Comparison of ENCODE assay signal across 8 cellular contexts in the genomic region with DNA sequence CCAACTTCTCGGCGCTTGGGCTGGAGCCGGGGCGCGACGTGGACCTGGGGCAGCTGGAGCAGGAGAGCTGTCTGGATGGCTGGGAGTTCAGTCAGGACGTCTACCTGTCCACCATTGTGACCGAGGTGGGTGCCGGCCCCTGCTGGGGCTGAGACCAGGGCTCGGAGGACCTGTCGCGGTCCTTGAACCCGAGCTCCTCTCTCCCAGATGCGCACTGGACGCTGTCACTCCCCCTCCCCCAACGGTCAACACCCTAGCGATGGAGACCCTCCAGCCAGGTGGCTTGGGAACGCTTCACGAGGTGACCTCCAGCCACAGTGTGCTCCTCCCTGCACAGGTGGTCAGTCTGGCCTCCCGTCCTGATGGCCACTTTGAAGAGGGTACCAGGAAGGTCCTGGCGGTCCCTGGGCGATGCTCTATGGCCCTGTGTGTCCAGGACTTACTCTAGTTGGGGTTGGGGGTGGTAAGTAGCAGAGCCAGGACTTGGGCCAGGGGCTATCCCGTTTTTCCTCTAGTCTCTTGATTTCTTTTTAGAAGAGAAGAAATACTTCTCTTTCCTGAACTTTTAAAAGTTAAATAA. TPM values are rescaled to one million over a fixed set of nuclear protein-coding genes. Genes with fewer than 3 reads are reported as not detected.
DNase-seq lines count a peak whose midpoint lies in the region; ATAC-seq and TF ChIP-seq lines count a peak whose summit lies in the region.

No MANE protein-coding gene starts in this region.

- no peaks in the 10 kb centered on the region for H3K27me3 Mint-ChIP-seq in activated CD4-positive, alpha-beta T cell treated with anti-CD3 and anti-CD28 coated beads, Interleukin-2, amount 10 ng/mL, durations not matched to agents 24 days and 14 days

- H3K4me3 ChIP-seq in breast epithelium = peak overlapping the region; percentile 58 to 88 (median 71)
- H3K4me3 ChIP-seq in lower leg skin (ENCODE audit: low read depth, poor library complexity, severe bottlenecking) = peak overlapping the region; percentile 55
- peak overlapping the region; percentile 77 to 88 (median 84) for H3K4me3 ChIP-seq in tibial nerve

- DNase-seq in activated CD4-positive, alpha-beta T cell treated with anti-CD3 and anti-CD28 coated beads, Interleukin-2, amount 10 ng/mL, durations not matched to agents 24 days and 14 days = no peak
- no peak for DNase-seq in activated CD4-positive, alpha-beta T cell treated with anti-CD3 and anti-CD28 coated beads, Interleukin-2, amount 50 U/mL, for 1 hour
- no peak for DNase-seq in breast epithelium (ENCODE audit: low spot score in 2 of 2)
- DNase-seq in lower leg skin (ENCODE audit: low spot score in 2 of 2) = no peak
- no peak for DNase-seq in tibial nerve (ENCODE audit: low spot score in 2 of 2)
- DNase-seq in NCI-H2107 treated with DMSO at 0.1 percent for 48 hours (lab: John Stamatoyannopoulos, UW; ENCODE audit: unreplicated experiment) = no peak

- H3K36me3 ChIP-seq in breast epithelium (no peaks in the 10 kb centered on the region), tibial nerve (no peaks in the 10 kb centered on the region)

- WGBS in lower leg skin, 2 donors = 10 to 22% methylated on average over 19 to 23 of the region's 23 CpGs
- 29 to 76% methylated on average over 4 to 23 of the region's 23 CpGs for WGBS in tibial nerve, 2 donors

- H3K9me3 ChIP-seq in breast epithelium (no peaks in the 10 kb centered on the region), tibial nerve (no peaks in the 10 kb centered on the region)

- H3K36me3 Mint-ChIP-seq in activated CD4-positive, alpha-beta T cell treated with anti-CD3 and anti-CD28 coated beads, Interleukin-2, amount 10 ng/mL, durations not matched to agents 24 days and 14 days (ENCODE audit: low read depth) = no peaks in the 10 kb centered on the region

- TF ChIP-seq CTCF in breast epithelium (IDR thresholded peaks at IDR 0.05) = no peak
- no peak for TF ChIP-seq CTCF in lower leg skin (IDR thresholded peaks at IDR 0.05)
- TF ChIP-seq CTCF in tibial nerve (IDR thresholded peaks at IDR 0.05) = no peak

- ATAC-seq in HG03045 (IDR thresholded peaks at IDR 0.05; ENCODE audit: unreplicated experiment) = no peak
- no peak for ATAC-seq in HG03159 (IDR thresholded peaks at IDR 0.05; ENCODE audit: unreplicated experiment)

- H3K4me3 Mint-ChIP-seq in activated CD4-positive, alpha-beta T cell treated with anti-CD3 and anti-CD28 coated beads, Interleukin-2, amount 10 ng/mL, durations not matched to agents 24 days and 14 days = peak overlapping the region; percentile 81

- peak overlapping the region; percentile 55 for H3K27ac Mint-ChIP-seq in activated CD4-positive, alpha-beta T cell treated with anti-CD3 and anti-CD28 coated beads, Interleukin-2, amount 10 ng/mL, durations not matched to agents 24 days and 14 days

- TF ChIP-seq POLR2A in breast epithelium (IDR thresholded peaks at IDR 0.05) = no peak
- no peak for TF ChIP-seq POLR2A in lower leg skin (IDR thresholded peaks at IDR 0.05)
- no peak for TF ChIP-seq POLR2A in tibial nerve (IDR thresholded peaks at IDR 0.05)

- H3K4me1 ChIP-seq in breast epithelium (peaks cover 2 to 8% of the 10 kb centered on the region in 2 donors), tibial nerve (peaks cover 0 to 41% (median 8%) of the 10 kb centered on the region in 4 donors)

- H3K27me3 ChIP-seq in breast epithelium (no peaks in the 10 kb centered on the region), tibial nerve (no peaks in the 10 kb centered on the region)

- intact Hi-C loops in activated CD4-positive, alpha-beta T cell treated with anti-CD3 and anti-CD28 coated beads, Interleukin-2, amount 10 ng/mL, durations not matched to agents 24 days and 14 days (cut with micrococcal nuclease) = no loop called here
- intact Hi-C loops in breast epithelium (cut with DNase I; ENCODE audit: low total_unique reads) (no loop called here), lower leg skin (cut with DNase I; ENCODE audit: low total_unique reads) (no loop called here)

- H3K9me3 Mint-ChIP-seq in activated CD4-positive, alpha-beta T cell treated with anti-CD3 and anti-CD28 coated beads, Interleukin-2, amount 10 ng/mL, durations not matched to agents 24 days and 14 days = no peaks in the 10 kb centered on the region

- no peak for TF ChIP-seq EP300 in tibial nerve (IDR thresholded peaks at IDR 0.05)

- H3K27ac ChIP-seq in breast epithelium (peak overlapping the region; percentile 93 to 94), tibial nerve (peak overlapping the region; percentile 78 to 91 (median 88))

- H3K4me1 Mint-ChIP-seq in activated CD4-positive, alpha-beta T cell treated with anti-CD3 and anti-CD28 coated beads, Interleukin-2, amount 10 ng/mL, durations not matched to agents 24 days and 14 days = peaks cover 22% of the 10 kb centered on the region

RNA-seq across cellular contexts. Expression of a gene that starts 0.8 kb away (rescaled TPM):
- total RNA-seq in activated CD4-positive, alpha-beta T cell treated with anti-CD3 and anti-CD28 coated beads, Interleukin-2, amount 10 ng/mL, durations not matched to agents 24 days and 14 days = 4.9 and 5.5 TPM in 2 replicates
- total RNA-seq in breast epithelium = 10 to 100 TPM in 2 of 3 donors, 1 to 10 TPM in 1; 6.6 to 31.5 (median 23.3) TPM
- total RNA-seq in lower leg skin = 10 to 100 TPM; 13.2 to 25.4 (median 15.7) TPM
- total RNA-seq in tibial nerve = 10 to 100 TPM; 11.3 to 19.0 (median 16.3) TPM
